In genomic region chr16:14629919-14630619, GRCh38 we compare ENCODE assay signal across 8 cellular contexts. TPM values are rescaled to one million over a fixed set of nuclear protein-coding genes. Genes with fewer than 3 reads are reported as not detected.
DNase-seq lines count a peak whose midpoint lies in the region; TF ChIP-seq lines count a peak whose summit lies in the region.

PARN (minus strand) TSS chr16:14630260; CDS start chr16:14630125, 135 bp downstream.

- DNase-seq in G401 (ENCODE audit: low spot score), result peak; percentile 96
- DNase-seq in NAMALWA (ENCODE audit: low spot score), result peak; percentile 98
- peak; percentile 98 for DNase-seq in SK-MEL-5 (ENCODE audit: low read depth, low spot score)
- peak; percentile 98 for DNase-seq in activated naive CD4-positive, alpha-beta T cell treated with Interleukin-2 at 50 U/mL for 16 hours
- DNase-seq in foreskin melanocyte, result peak; percentile 90
- DNase-seq in stromal cell of bone marrow (ENCODE audit: low read depth), result peak; percentile 89

- H3K9me3 ChIP-seq in HEK293 (ENCODE audit: control insufficient read depth, insufficient read depth, low read depth, low read length) (no peaks in the 10 kb centered on the region), neuron (ENCODE audit: low read length) (no peaks in the 10 kb centered on the region)

- peak within 1 kb of the TSS; percentile 77 for H3K27ac ChIP-seq in HEK293 (ENCODE audit: extremely low read depth, low read depth, low read length)

- H3K4me1 ChIP-seq in HEK293 (ENCODE audit: control insufficient read depth, insufficient read depth, low read length) (0 out of 2 replicates have a peak, but pooled peaks cover 4% of the 10 kb centered on the region), neuron (ENCODE audit: insufficient read depth, low read length) (peaks cover 26% of the 10 kb centered on the region)

- H2AFZ ChIP-seq in neuron (ENCODE audit: low read depth, low read length), result peak within 1 kb of the TSS; percentile 11

- CTCF ChIA-PET in HEK293 (lab: Yijun Ruan, JAX), result no interaction called here

- in situ Hi-C loops in G401 (cut with HindIII; ENCODE audit: low sequenced_read_pairs), result no loop called here
- in situ Hi-C loops in SK-MEL-5 (cut with HindIII; ENCODE audit: low pct_unique_long_range_greater_than_20kb, low sequenced_read_pairs), result no loop called here

- no peaks in the 10 kb centered on the region for H3K27me3 ChIP-seq in neuron (ENCODE audit: insufficient read depth, low read length)

- H3K36me3 ChIP-seq in HEK293 (ENCODE audit: control insufficient read depth in 2 of 2, insufficient read depth in 1 of 2, low read length in 2 of 2) (peaks cover 26 to 41% of the 10 kb centered on the region in 2 experiments), neuron (ENCODE audit: insufficient read depth, low read length) (peaks cover 27% of the 10 kb centered on the region)

- POLR2A ChIA-PET in HEK293 (lab: Yijun Ruan, JAX), result interaction anchor here (0.6 to 2.0 kb wide), 9 partner anchors 9 to 1070 kb away, joined by 3 to 11 read pairs (median 3); partner anchors contain the start of gene ERCC4

- H3K4me3 ChIP-seq in HEK293 (ENCODE audit: low read depth, low read length), result peak within 1 kb of the TSS; percentile 71
- peak within 1 kb of the TSS; percentile 94 for H3K4me3 ChIP-seq in neuron (ENCODE audit: low read length)

- TF ChIP-seq CTCF in HEK293 (tag by site-specific recombination; IDR thresholded peaks at IDR 0.05), result no peak

TF ChIP-seq in HEK293, 187 proteins besides CTCF, POLR2A, EP300 and RAD21 (continues in another document):
- TF ChIP-seq OSR2 (tag by site-specific recombination; IDR thresholded peaks at IDR 0.05) (peak; percentile 71), ZNF621 (tag by site-specific recombination; IDR thresholded peaks at IDR 0.05) (no peak), YY2 (tag by site-specific recombination; IDR thresholded peaks at IDR 0.05) (peak; percentile 32; the same call in 1 of the 2 replicates), ZBTB20 (tag by site-specific recombination; IDR thresholded peaks at IDR 0.05) (peak; percentile 56; the same call in 1 of the 2 replicates), ZSCAN30 (tag by site-specific recombination; IDR thresholded peaks at IDR 0.05) (0 out of 2 replicates have a peak, but pooled peaks have one; percentile 23), ZNF776 (tag by site-specific recombination; IDR thresholded peaks at IDR 0.05; ENCODE audit: borderline replicate concordance) (no peak), ZNF19 (tag by site-specific recombination; IDR thresholded peaks at IDR 0.05; ENCODE audit: low read depth) (no peak), ZNF777 (tag by site-specific recombination; IDR thresholded peaks at IDR 0.05; ENCODE audit: borderline replicate concordance) (no peak), AEBP2 (tag by site-specific recombination; IDR thresholded peaks at IDR 0.05; ENCODE audit: borderline replicate concordance) (no peak), ZNF10 (tag by site-specific recombination; IDR thresholded peaks at IDR 0.05) (0 out of 2 replicates have a peak, but pooled peaks have one; percentile 17), KLF7 (tag by site-specific recombination; IDR thresholded peaks at IDR 0.05; ENCODE audit: borderline replicate concordance) (peak; percentile 54; the same call in 1 of the 2 replicates), PRDM10 (tag by site-specific recombination; IDR thresholded peaks at IDR 0.05) (0 out of 2 replicates have a peak, but pooled peaks have one; percentile 24), EGR2 (tag by site-specific recombination; IDR thresholded peaks at IDR 0.05; ENCODE audit: low read depth) (no peak), MZF1 (tag by site-specific recombination; IDR thresholded peaks at IDR 0.05; ENCODE audit: borderline replicate concordance) (no peak), ATF2 (tag by site-specific recombination; IDR thresholded peaks at IDR 0.05; ENCODE audit: low read depth) (no peak), ZNF169 (tag by site-specific recombination; IDR thresholded peaks at IDR 0.05) (no peak), ZSCAN5A (tag by site-specific recombination; IDR thresholded peaks at IDR 0.05) (0 out of 2 replicates have a peak, but pooled peaks have one; percentile 31), ZNF624 (tag by site-specific recombination; IDR thresholded peaks at IDR 0.05) (no peak)

RNA-seq across cellular contexts. Expression of gene PARN, which starts in this region (rescaled TPM):
- 27.2 and 36.2 TPM in 2 replicates for total RNA-seq in G401 (2014; rRNA removed; shearing (Covaris generic))
- total RNA-seq in SK-MEL-5 (2014; rRNA removed; shearing (Covaris generic)), result 97.6 and 102 TPM in 2 replicates
- 92.2 and 102 TPM in 2 replicates for polyA plus RNA-seq in SK-MEL-5 (2015; cell fraction: cytosol; rRNA removed)
- 194 and 208 TPM in 2 replicates for polyA plus RNA-seq in SK-MEL-5 (2015; cell fraction: nucleus; rRNA removed)

Comparison
In these comparisons a context has a peak if more than half of its experiments do, and no peak if none do; other contexts are left out.
1. Peak in every context shown above with its lines: DNase-seq, H3K4me3 ChIP-seq and H3K27ac ChIP-seq.